ENCODE assay signal across 21 cellular contexts in the genomic region with DNA sequence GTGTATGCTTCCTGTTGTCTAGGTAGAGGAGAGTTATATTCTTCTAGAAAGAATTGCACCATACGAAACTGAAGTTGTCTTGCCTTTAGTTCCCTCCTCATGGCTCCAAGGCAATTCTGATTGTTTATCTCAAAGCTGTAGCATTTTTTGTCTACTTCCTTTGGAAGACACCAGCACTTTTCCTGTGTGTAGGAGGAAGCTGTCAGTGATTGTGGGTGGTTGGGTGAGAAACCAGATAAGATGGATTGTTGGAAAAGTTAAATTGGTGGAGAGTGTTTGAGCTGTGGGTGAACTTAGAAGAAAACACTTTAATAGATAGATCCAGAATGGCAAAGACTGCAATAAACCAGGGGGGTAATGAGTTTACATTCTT.
"Had no signal": no experiment of that assay in that cellular context is flagged by ENCODE, and none has a peak within 500 bp of the region (broad histone marks: within the 10 kb centered on the region; RNA-seq: fewer than 3 reads in every experiment).

No MANE protein-coding gene starts in this region.

- H3K36me3 ChIP-seq: gastroesophageal sphincter, heart left ventricle, right lobe of liver, SJCRH30, tibial nerve had no signal

- H3K27ac Mint-ChIP-seq: activated naive CD4-positive, alpha-beta T cell treated with anti-CD3 and anti-CD28 coated beads for 36 hours; activated T-cell treated with anti-CD3 and anti-CD28 coated beads, Interleukin-2, amount 50 U/mL, for 24 hours; stimulated activated effector memory CD8-positive, alpha-beta T cell treated with anti-CD3 and anti-CD28 coated beads, Interleukin-12 subunit alpha, Interleukin-12 subunit beta, amount 100 ng/mL, for 72 hours; T-cell had no signal

- H3K27me3 Mint-ChIP-seq: stimulated activated naive CD8-positive, alpha-beta T cell treated with anti-CD3 and anti-CD28 coated beads, Interleukin-15, amount 100 ng/mL, for 72 hours had no signal

- H3K9me3 ChIP-seq: gastroesophageal sphincter, heart left ventricle, right lobe of liver, SJCRH30, tibial nerve had no signal

- H3K27ac ChIP-seq: gastroesophageal sphincter, heart left ventricle, right lobe of liver, SJCRH30, skin epidermis, tibial nerve had no signal

- H3K4me1 ChIP-seq: right lobe of liver, SJCRH30, tibial nerve had no signal

- H3K4me3 ChIP-seq: gastroesophageal sphincter, heart left ventricle, right lobe of liver, SJCRH30, skin epidermis, tibial nerve had no signal

- H3K36me3 Mint-ChIP-seq: stimulated activated effector memory CD8-positive, alpha-beta T cell treated with anti-CD3 and anti-CD28 coated beads, Interleukin-12 subunit alpha, Interleukin-12 subunit beta, amount 100 ng/mL, for 72 hours; T-cell had no signal

- H3K27me3 ChIP-seq: gastroesophageal sphincter, heart left ventricle, right lobe of liver, SJCRH30, tibial nerve had no signal

- H3K9me3 Mint-ChIP-seq: activated naive CD4-positive, alpha-beta T cell treated with anti-CD3 and anti-CD28 coated beads for 36 hours; activated T-cell treated with anti-CD3 and anti-CD28 coated beads, Interleukin-2, amount 50 U/mL, for 24 hours; stimulated activated effector memory CD8-positive, alpha-beta T cell treated with anti-CD3 and anti-CD28 coated beads, Interleukin-12 subunit alpha, Interleukin-12 subunit beta, amount 100 ng/mL, for 72 hours; T-cell had no signal

- H3K4me3 Mint-ChIP-seq: activated naive CD4-positive, alpha-beta T cell treated with anti-CD3 and anti-CD28 coated beads for 36 hours; activated T-cell treated with anti-CD3 and anti-CD28 coated beads, Interleukin-2, amount 50 U/mL, for 24 hours; stimulated activated effector memory CD8-positive, alpha-beta T cell treated with anti-CD3 and anti-CD28 coated beads, Interleukin-12 subunit alpha, Interleukin-12 subunit beta, amount 100 ng/mL, for 72 hours; stimulated activated naive CD8-positive, alpha-beta T cell treated with anti-CD3 and anti-CD28 coated beads, Interleukin-15, amount 100 ng/mL, for 72 hours; T-cell had no signal

- DNase-seq: activated effector memory CD4-positive, alpha-beta T cell treated with Interleukin-2 at 50 U/mL for 16 hours; activated naive CD4-positive, alpha-beta T cell treated with anti-CD3 and anti-CD28 coated beads for 36 hours; activated T-cell treated with anti-CD3 and anti-CD28 coated beads, Interleukin-2, amount 50 U/mL, for 24 hours; central memory CD4-positive, alpha-beta T cell; dermis blood vessel endothelial cell; effector CD8-positive, alpha-beta T cell; heart left ventricle; left ventricle myocardium superior; mammary epithelial cell; nucleus accumbens; right lobe of liver; SJCRH30; stimulated activated CD4-positive, alpha-beta T cell treated with anti-CD3 and anti-CD28 coated beads, Interleukin-2, amount 100 ng/mL, for 24 hours; stimulated activated naive CD8-positive, alpha-beta T cell treated with anti-CD3 and anti-CD28 coated beads, Interleukin-15, amount 100 ng/mL, for 72 hours; T-cell; T-helper 9 cell had no signal

- ATAC-seq: esophagus mucosa; gastroesophageal sphincter; heart left ventricle; left ventricle myocardium superior; right lobe of liver; stimulated activated effector memory CD8-positive, alpha-beta T cell treated with anti-CD3 and anti-CD28 coated beads, Interleukin-12 subunit alpha, Interleukin-12 subunit beta, amount 100 ng/mL, for 72 hours; stimulated activated naive CD8-positive, alpha-beta T cell treated with anti-CD3 and anti-CD28 coated beads, Interleukin-15, amount 100 ng/mL, for 72 hours; T-cell had no signal
